In genomic region chr3:46929324-46929723, GRCh38 we compare ENCODE assay signal across 12 cellular contexts. TPM values are rescaled to one million over a fixed set of nuclear protein-coding genes. Genes with fewer than 3 reads are reported as not detected.
A peak's percentile ranks its signal among the peaks of the same experiment; 100 is the strongest.
DNase-seq lines count a peak whose midpoint lies in the region; ATAC-seq and TF ChIP-seq lines count a peak whose summit lies in the region.
"Had no signal": no experiment of that assay in that cellular context is flagged by ENCODE, and none has a peak within 500 bp of the region (broad histone marks: within the 10 kb centered on the region; RNA-seq: fewer than 3 reads in every experiment).

No MANE protein-coding gene starts in this region.

- H3K9ac ChIP-seq in subcutaneous abdominal adipose tissue (ENCODE audit: low read length in 5 of 5) = peak overlapping the region in 1 of 5 donors; percentile 28
- H3K9ac ChIP-seq: KMS-11 had no signal

- H3K36me3 Mint-ChIP-seq in activated CD8-positive, alpha-beta memory T cell treated with anti-CD3 and anti-CD28 coated beads, Interleukin-2, amount 10 ng/mL, durations not matched to agents 7 days and 5 days = peaks cover 44% of the 10 kb centered on the region
- H3K36me3 Mint-ChIP-seq in activated T-helper 1 cell treated with anti-CD3 and anti-CD28 coated beads, Interleukin-12 subunit alpha, Interleukin-12 subunit beta, Interleukin-2, Interleukin-4 antibody, amounts not matched to agents 30 ng/mL and 10 ng/mL and 1 ng/mL, durations not matched to agents 14 hours and 24 hours and 36 hours (ENCODE audit: low read depth) = peaks cover 36% of the 10 kb centered on the region

- ATAC-seq in activated CD8-positive, alpha-beta memory T cell treated with anti-CD3 and anti-CD28 coated beads, Interleukin-2, amount 10 ng/mL, durations not matched to agents 7 days and 5 days = no peak
- ATAC-seq in right lobe of liver (peak; percentile 48 to 60 (median 52)), HG02763 (IDR thresholded peaks at IDR 0.05; ENCODE audit: unreplicated experiment) (no peak)
- ATAC-seq: PC-3 had no signal

- no peak for DNase-seq in activated CD8-positive, alpha-beta memory T cell treated with anti-CD3 and anti-CD28 coated beads, Interleukin-2, amount 10 ng/mL, durations not matched to agents 7 days and 5 days
- no peak for DNase-seq in activated CD8-positive, alpha-beta memory T cell treated with anti-CD3 and anti-CD28 coated beads, Interleukin-2, amount 50 U/mL, for 48 hours
- no peak for DNase-seq in activated T-helper 1 cell treated with anti-CD3 and anti-CD28 coated beads, Interleukin-12 subunit alpha, Interleukin-12 subunit beta, Interleukin-2, Interleukin-4 antibody, amounts not matched to agents 30 ng/mL and 10 ng/mL and 1 ng/mL, durations not matched to agents 14 hours and 24 hours and 36 hours (ENCODE audit: low spot score)
- peak in 1 of 3 donors; percentile 57 for DNase-seq in right lobe of liver
- no peak for DNase-seq in AML-193 (lab: John Stamatoyannopoulos, UW)
- DNase-seq in activated CD4-positive, CD25-positive, alpha-beta regulatory T cell treated with anti-CD3 and anti-CD28 coated beads, Interleukin-2, amount 50 U/mL, for 72 hours = no peak
- DNase-seq: activated CD4-positive, alpha-beta T cell treated with anti-CD3 and anti-CD28 coated beads for 48 hours; PC-3 had no signal

- peak overlapping the region; percentile 40 for H3K27ac Mint-ChIP-seq in activated CD8-positive, alpha-beta memory T cell treated with anti-CD3 and anti-CD28 coated beads, Interleukin-2, amount 10 ng/mL, durations not matched to agents 7 days and 5 days
- peak overlapping the region; percentile 70 for H3K27ac Mint-ChIP-seq in activated T-helper 1 cell treated with anti-CD3 and anti-CD28 coated beads, Interleukin-12 subunit alpha, Interleukin-12 subunit beta, Interleukin-2, Interleukin-4 antibody, amounts not matched to agents 30 ng/mL and 10 ng/mL and 1 ng/mL, durations not matched to agents 14 hours and 24 hours and 36 hours

- H3K27ac ChIP-seq in right lobe of liver = peak overlapping the region in 1 of 3 donors; percentile 84
- H3K27ac ChIP-seq in subcutaneous abdominal adipose tissue (ENCODE audit: low read depth, low read length) = peak overlapping the region; percentile 74

- H3K27me3 Mint-ChIP-seq in activated CD8-positive, alpha-beta memory T cell treated with anti-CD3 and anti-CD28 coated beads, Interleukin-2, amount 10 ng/mL, durations not matched to agents 7 days and 5 days = no peaks in the 10 kb centered on the region
- H3K27me3 Mint-ChIP-seq in activated T-helper 1 cell treated with anti-CD3 and anti-CD28 coated beads, Interleukin-12 subunit alpha, Interleukin-12 subunit beta, Interleukin-2, Interleukin-4 antibody, amounts not matched to agents 30 ng/mL and 10 ng/mL and 1 ng/mL, durations not matched to agents 14 hours and 24 hours and 36 hours (ENCODE audit: insufficient read depth) = no peaks in the 10 kb centered on the region

- H3K4me1 ChIP-seq in right lobe of liver (peaks cover 0 to 85% (median 30%) of the 10 kb centered on the region in 4 donors), subcutaneous abdominal adipose tissue (ENCODE audit: control insufficient read depth in 5 of 5, insufficient read depth in 5 of 5, low read length in 5 of 5) (peaks cover 51 to 94% (median 86%) of the 10 kb centered on the region in 5 donors)

- TF ChIP-seq CTCF in right lobe of liver (IDR thresholded peaks at IDR 0.05) = no peak

- H3K27me3 ChIP-seq in right lobe of liver (no peaks in the 10 kb centered on the region), subcutaneous abdominal adipose tissue (ENCODE audit: control insufficient read depth in 5 of 5, insufficient read depth in 4 of 5, low read length in 5 of 5) (no peaks in the 10 kb centered on the region)

- intact Hi-C loops in activated T-helper 1 cell treated with anti-CD3 and anti-CD28 coated beads, Interleukin-12 subunit alpha, Interleukin-12 subunit beta, Interleukin-2, Interleukin-4 antibody, amounts not matched to agents 30 ng/mL and 10 ng/mL and 1 ng/mL, durations not matched to agents 14 hours and 24 hours and 36 hours (cut with micrococcal nuclease) = loop anchor here (2.0 to 10.0 kb wide), 3 partner anchors 15 to 395 kb away; no protein-coding TSS in a partner anchor
- intact Hi-C loops in right lobe of liver (cut with DNase I) = loop anchor here (10.0 kb wide), 1 partner anchor 65 kb away; no protein-coding TSS in a partner anchor

- H3K4me3 ChIP-seq in right lobe of liver = no peak overlapping the region
- H3K4me3 ChIP-seq in subcutaneous abdominal adipose tissue (ENCODE audit: low read depth in 1 of 5, low read length in 5 of 5) = no peak overlapping the region

- peaks cover 0 to 27% (median 5%) of the 10 kb centered on the region in 4 donors for H3K36me3 ChIP-seq in right lobe of liver
- H3K36me3 ChIP-seq in subcutaneous abdominal adipose tissue (ENCODE audit: control insufficient read depth in 5 of 5, insufficient read depth in 5 of 5, low read length in 5 of 5) = peaks cover 0 to 18% (median 15%) of the 10 kb centered on the region in 5 donors

- CTCF ChIA-PET in activated CD8-positive, alpha-beta memory T cell treated with anti-CD3 and anti-CD28 coated beads, Interleukin-2, amount 10 ng/mL, durations not matched to agents 7 days and 5 days (lab: Charles Lee) = interaction anchor here (1.1 to 4.6 kb wide), 5 partner anchors 12 to 139 kb away, joined by 3 to 23 read pairs (median 4); no protein-coding TSS in a partner anchor

- peaks cover 3% of the 10 kb centered on the region for H3K9me3 Mint-ChIP-seq in activated CD8-positive, alpha-beta memory T cell treated with anti-CD3 and anti-CD28 coated beads, Interleukin-2, amount 10 ng/mL, durations not matched to agents 7 days and 5 days (ENCODE audit: low read depth)
- H3K9me3 Mint-ChIP-seq in activated T-helper 1 cell treated with anti-CD3 and anti-CD28 coated beads, Interleukin-12 subunit alpha, Interleukin-12 subunit beta, Interleukin-2, Interleukin-4 antibody, amounts not matched to agents 30 ng/mL and 10 ng/mL and 1 ng/mL, durations not matched to agents 14 hours and 24 hours and 36 hours = peaks cover 7% of the 10 kb centered on the region

- no peak overlapping the region for H3K4me3 Mint-ChIP-seq in activated CD8-positive, alpha-beta memory T cell treated with anti-CD3 and anti-CD28 coated beads, Interleukin-2, amount 10 ng/mL, durations not matched to agents 7 days and 5 days
- H3K4me3 Mint-ChIP-seq in activated T-helper 1 cell treated with anti-CD3 and anti-CD28 coated beads, Interleukin-12 subunit alpha, Interleukin-12 subunit beta, Interleukin-2, Interleukin-4 antibody, amounts not matched to agents 30 ng/mL and 10 ng/mL and 1 ng/mL, durations not matched to agents 14 hours and 24 hours and 36 hours = no peak overlapping the region

- H3K4me1 Mint-ChIP-seq in activated CD8-positive, alpha-beta memory T cell treated with anti-CD3 and anti-CD28 coated beads, Interleukin-2, amount 10 ng/mL, durations not matched to agents 7 days and 5 days = peaks cover 81% of the 10 kb centered on the region
- H3K4me1 Mint-ChIP-seq in activated T-helper 1 cell treated with anti-CD3 and anti-CD28 coated beads, Interleukin-12 subunit alpha, Interleukin-12 subunit beta, Interleukin-2, Interleukin-4 antibody, amounts not matched to agents 30 ng/mL and 10 ng/mL and 1 ng/mL, durations not matched to agents 14 hours and 24 hours and 36 hours (ENCODE audit: low read depth) = peaks cover 68% of the 10 kb centered on the region

- H3K9me3 ChIP-seq in right lobe of liver (no peaks in the 10 kb centered on the region), subcutaneous abdominal adipose tissue (ENCODE audit: control insufficient read depth in 5 of 5, low read length in 5 of 5) (no peaks in the 10 kb centered on the region)

- 40% methylated on average over 2 of the region's 2 CpGs for WGBS in right lobe of liver (ENCODE audit: insufficient coverage, low coverage, low lambda C conversion rate, missing lambda C conversion rate)

- no peak for TF ChIP-seq POLR2A in right lobe of liver (IDR thresholded peaks at IDR 0.05)

RNA-seq across cellular contexts. Expression of gene CCDC12, which starts 47.2 kb away (rescaled TPM):
- 10 to 100 TPM; 65.9 to 72.7 TPM for total RNA-seq in activated CD8-positive, alpha-beta memory T cell treated with anti-CD3 and anti-CD28 coated beads, Interleukin-2, amount 10 ng/mL, durations not matched to agents 7 days and 5 days
- 68.7 and 69.1 TPM in 2 replicates for total RNA-seq in activated T-helper 1 cell treated with anti-CD3 and anti-CD28 coated beads, Interleukin-12 subunit alpha, Interleukin-12 subunit beta, Interleukin-2, Interleukin-4 antibody, amounts not matched to agents 30 ng/mL and 10 ng/mL and 1 ng/mL, durations not matched to agents 14 hours and 24 hours and 36 hours
- total RNA-seq in right lobe of liver = 10 to 100 TPM; 14.6 to 24.2 (median 17.0) TPM

RNA-seq across cellular contexts. Expression of gene NBEAL2, which starts 50.1 kb away (rescaled TPM):
- total RNA-seq in activated CD8-positive, alpha-beta memory T cell treated with anti-CD3 and anti-CD28 coated beads, Interleukin-2, amount 10 ng/mL, durations not matched to agents 7 days and 5 days = 100 to 1,000 TPM; 164 to 262 TPM
- 118 and 119 TPM in 2 replicates for total RNA-seq in activated T-helper 1 cell treated with anti-CD3 and anti-CD28 coated beads, Interleukin-12 subunit alpha, Interleukin-12 subunit beta, Interleukin-2, Interleukin-4 antibody, amounts not matched to agents 30 ng/mL and 10 ng/mL and 1 ng/mL, durations not matched to agents 14 hours and 24 hours and 36 hours
- total RNA-seq in right lobe of liver = 10 to 100 TPM in 5 of 6 experiments, 1 to 10 TPM in 1; 8.9 to 11.7 (median 10.8) TPM

RNA-seq across cellular contexts. Expression of gene PTH1R, which starts 51.8 kb away (rescaled TPM):
- total RNA-seq in activated CD8-positive, alpha-beta memory T cell treated with anti-CD3 and anti-CD28 coated beads, Interleukin-2, amount 10 ng/mL, durations not matched to agents 7 days and 5 days = not detected
- not detected in 2 replicates for total RNA-seq in activated T-helper 1 cell treated with anti-CD3 and anti-CD28 coated beads, Interleukin-12 subunit alpha, Interleukin-12 subunit beta, Interleukin-2, Interleukin-4 antibody, amounts not matched to agents 30 ng/mL and 10 ng/mL and 1 ng/mL, durations not matched to agents 14 hours and 24 hours and 36 hours
- 10 to 100 TPM in 5 of 6 experiments, 1 to 10 TPM in 1; 6.1 to 32.5 (median 16.0) TPM for total RNA-seq in right lobe of liver
- total RNA-seq: bronchial epithelial cell, PC-3 had no signal

Comparison
In these comparisons a context has a peak if more than half of its experiments do, and no peak if none do; other contexts are left out.
1. ATAC-seq: peak in right lobe of liver (4 of 4); none in activated CD8-positive, alpha-beta memory T cell treated with anti-CD3 and anti-CD28 coated beads, Interleukin-2, amount 10 ng/mL, durations not matched to agents 7 days and 5 days (single experiment) and HG02763 (single experiment).